30 cellular contexts compared by ENCODE assay signal in genomic region chr11:17145972-17146371, GRCh38.
DNase-seq lines count a peak whose midpoint lies in the region; ATAC-seq, FAIRE-seq and TF ChIP-seq lines count a peak whose summit lies in the region.
"Had no signal": no experiment of that assay in that cellular context is flagged by ENCODE, and none has a peak within 500 bp of the region (broad histone marks: within the 10 kb centered on the region; RNA-seq: fewer than 3 reads in every experiment).

No MANE protein-coding gene starts in this region.

- CTCF ChIA-PET in OCI-LY7 (lab: Charles Lee; ENCODE audit: unreplicated experiment) = no interaction called here

- no peak for ATAC-seq in pancreas
- ATAC-seq: activated T-cell treated with anti-CD3 and anti-CD28 coated beads, Interleukin-2, amount 50 U/mL, for 72 hours; CD8-positive, alpha-beta T cell; heart left ventricle; natural killer cell; stimulated activated naive CD8-positive, alpha-beta T cell treated with anti-CD3 and anti-CD28 coated beads, Interleukin-15, amount 100 ng/mL, for 72 hours had no signal

- peaks cover 37% of the 10 kb centered on the region for H3K36me3 Mint-ChIP-seq in activated CD4-positive, alpha-beta T cell treated with anti-CD3 and anti-CD28 coated beads, Interleukin-2, amount 10 ng/mL, durations not matched to agents 24 days and 14 days (ENCODE audit: low read depth)

- H3K27ac ChIP-seq in pancreas = no peak overlapping the region
- no peak overlapping the region for H3K27ac ChIP-seq in OCI-LY7 (ENCODE audit: low read depth, low read length, poor library complexity, severe bottlenecking)
- H3K27ac ChIP-seq in adrenal gland = no peak overlapping the region
- H3K27ac ChIP-seq: heart left ventricle, RWPE1, thyroid gland had no signal

- peak overlapping the region; percentile 53 for H3K27ac Mint-ChIP-seq in activated CD4-positive, alpha-beta T cell treated with anti-CD3 and anti-CD28 coated beads, Interleukin-2, amount 10 ng/mL, durations not matched to agents 24 days and 14 days
- H3K27ac Mint-ChIP-seq: activated naive CD4-positive, alpha-beta T cell treated with anti-CD3 and anti-CD28 coated beads for 36 hours; activated T-cell treated with anti-CD3 and anti-CD28 coated beads, Interleukin-2, amount 50 U/mL, for 72 hours; CD8-positive, alpha-beta T cell; IgD-negative memory B cell; natural killer cell; stimulated activated naive CD8-positive, alpha-beta T cell treated with anti-CD3 and anti-CD28 coated beads, Interleukin-15, amount 100 ng/mL, for 72 hours; T-helper 1 cell treated with Interleukin-12 subunit alpha and Interleukin-12 subunit beta and Interleukin-4 antibody, amounts not matched to agents 30 μg/mL and 1 μg/mL, for 36 hours had no signal

- H3K9me3 ChIP-seq in pancreas (no peaks in the 10 kb centered on the region), OCI-LY7 (ENCODE audit: low read length) (no peaks in the 10 kb centered on the region), adrenal gland (replicated peaks in 1 of 3) (no peaks in the 10 kb centered on the region)
- H3K9me3 ChIP-seq: heart left ventricle, thyroid gland had no signal

- H3K79me2 ChIP-seq in OCI-LY7 (ENCODE audit: insufficient read depth, low read depth, low read length) = no peaks in the 10 kb centered on the region

- peaks cover 4% of the 10 kb centered on the region for H3K9me3 Mint-ChIP-seq in activated CD4-positive, alpha-beta T cell treated with anti-CD3 and anti-CD28 coated beads, Interleukin-2, amount 10 ng/mL, durations not matched to agents 24 days and 14 days
- H3K9me3 Mint-ChIP-seq: activated naive CD4-positive, alpha-beta T cell treated with anti-CD3 and anti-CD28 coated beads for 36 hours; activated T-cell treated with anti-CD3 and anti-CD28 coated beads, Interleukin-2, amount 50 U/mL, for 72 hours; CD8-positive, alpha-beta T cell; IgD-negative memory B cell; natural killer cell; stimulated activated naive CD8-positive, alpha-beta T cell treated with anti-CD3 and anti-CD28 coated beads, Interleukin-15, amount 100 ng/mL, for 72 hours; T-helper 1 cell treated with Interleukin-12 subunit alpha and Interleukin-12 subunit beta and Interleukin-4 antibody, amounts not matched to agents 30 μg/mL and 1 μg/mL, for 36 hours had no signal

- no peaks in the 10 kb centered on the region for H3K27me3 Mint-ChIP-seq in activated CD4-positive, alpha-beta T cell treated with anti-CD3 and anti-CD28 coated beads, Interleukin-2, amount 10 ng/mL, durations not matched to agents 24 days and 14 days
- H3K27me3 Mint-ChIP-seq: IgD-negative memory B cell; stimulated activated naive CD8-positive, alpha-beta T cell treated with anti-CD3 and anti-CD28 coated beads, Interleukin-15, amount 100 ng/mL, for 72 hours had no signal

- no TSS peak for BruUV-seq in OCI-LY7 (replicated peaks; lab: Mats Ljungman, UMichigan)

- H3K4me1 Mint-ChIP-seq in activated CD4-positive, alpha-beta T cell treated with anti-CD3 and anti-CD28 coated beads, Interleukin-2, amount 10 ng/mL, durations not matched to agents 24 days and 14 days = peaks cover 13% of the 10 kb centered on the region

- TF ChIP-seq CTCF in bronchial epithelial cell (IDR thresholded peaks at IDR 0.05; ENCODE audit: insufficient read depth, low read length, severe bottlenecking) (no peak), pancreas (IDR thresholded peaks at IDR 0.05) (no peak), OCI-LY7 (conservative IDR thresholded peaks at IDR 0.05; ENCODE audit: low read length) (no peak), adrenal gland (IDR thresholded peaks at IDR 0.05) (no peak)

- H3K27me3 ChIP-seq in bronchial epithelial cell (ENCODE audit: control insufficient read depth, insufficient read depth, low read length) = no peaks in the 10 kb centered on the region
- no peaks in the 10 kb centered on the region for H3K27me3 ChIP-seq in pancreas
- no peaks in the 10 kb centered on the region for H3K27me3 ChIP-seq in adrenal gland
- H3K27me3 ChIP-seq: heart left ventricle, thyroid gland had no signal

- POLR2A ChIA-PET in OCI-LY7 (lab: Charles Lee) = no interaction called here

- H3K4me2 ChIP-seq in OCI-LY7 (ENCODE audit: low read length) = no peak overlapping the region

- DNase-seq in activated CD4-positive, alpha-beta T cell treated with anti-CD3 and anti-CD28 coated beads, Interleukin-2, amount 10 ng/mL, durations not matched to agents 24 days and 14 days = no peak
- no peak for DNase-seq in activated CD4-positive, alpha-beta T cell treated with anti-CD3 and anti-CD28 coated beads, Interleukin-2, amount 50 U/mL, for 1 hour
- DNase-seq in HCEC 1CT (peak; percentile 36), bronchial epithelial cell (ENCODE audit: low read depth) (peak; percentile 3), pancreas (no peak), OCI-LY7 (ENCODE audit: low spot score) (no peak), adrenal gland (no peak)
- DNase-seq in activated CD8-positive, alpha-beta memory T cell treated with anti-CD3 and anti-CD28 coated beads for 24 hours = no peak
- DNase-seq: 8988T; activated CD4-positive, alpha-beta T cell treated with anti-CD3 and anti-CD28 coated beads for 1 hour; activated naive CD4-positive, alpha-beta T cell treated with anti-CD3 and anti-CD28 coated beads for 36 hours; activated T-cell treated with anti-CD3 and anti-CD28 coated beads, Interleukin-2, amount 50 U/mL, for 72 hours; AML-193; amniotic stem cell; CD8-positive, alpha-beta T cell; DMS 273 treated with DMSO at 0.1 percent for 48 hours; effector CD8-positive, alpha-beta T cell; heart left ventricle; natural killer cell; NCI-H2081 treated with DMSO at 0.1 percent for 48 hours; NCI-H345; occipital lobe; small intestine; stimulated activated naive CD8-positive, alpha-beta T cell treated with anti-CD3 and anti-CD28 coated beads, Interleukin-15, amount 100 ng/mL, for 72 hours; thyroid gland had no signal

- FAIRE-seq in bronchial epithelial cell (lab: Jason Lieb, UNC) = no peak
- FAIRE-seq in pancreas (lab: Jason Lieb, UNC) = peak; percentile 66
- FAIRE-seq: small intestine, TTC549 had no signal

- peaks cover 1% of the 10 kb centered on the region for H3K36me3 ChIP-seq in bronchial epithelial cell (ENCODE audit: control insufficient read depth, insufficient read depth, low read length)
- no peaks in the 10 kb centered on the region for H3K36me3 ChIP-seq in pancreas
- peaks cover 64% of the 10 kb centered on the region for H3K36me3 ChIP-seq in OCI-LY7 (ENCODE audit: insufficient read depth, low read length)
- H3K36me3 ChIP-seq in adrenal gland (replicated peaks in 1 of 2) = peaks cover 0 to 22% of the 10 kb centered on the region in 2 donors

- no peak overlapping the region for H2AFZ ChIP-seq in OCI-LY7 (ENCODE audit: low read length)

- no peak for TF ChIP-seq POLR2A in adrenal gland (IDR thresholded peaks at IDR 0.05)

- H3K4me3 Mint-ChIP-seq in activated CD4-positive, alpha-beta T cell treated with anti-CD3 and anti-CD28 coated beads, Interleukin-2, amount 10 ng/mL, durations not matched to agents 24 days and 14 days = no peak overlapping the region
- H3K4me3 Mint-ChIP-seq: activated naive CD4-positive, alpha-beta T cell treated with anti-CD3 and anti-CD28 coated beads for 36 hours; activated T-cell treated with anti-CD3 and anti-CD28 coated beads, Interleukin-2, amount 50 U/mL, for 72 hours; CD8-positive, alpha-beta T cell; IgD-negative memory B cell; natural killer cell; stimulated activated naive CD8-positive, alpha-beta T cell treated with anti-CD3 and anti-CD28 coated beads, Interleukin-15, amount 100 ng/mL, for 72 hours; T-helper 1 cell treated with Interleukin-12 subunit alpha and Interleukin-12 subunit beta and Interleukin-4 antibody, amounts not matched to agents 30 μg/mL and 1 μg/mL, for 36 hours had no signal

- no peaks in the 10 kb centered on the region for H4K20me1 ChIP-seq in OCI-LY7 (ENCODE audit: insufficient read depth, low read length)

- intact Hi-C loops in activated CD4-positive, alpha-beta T cell treated with anti-CD3 and anti-CD28 coated beads, Interleukin-2, amount 10 ng/mL, durations not matched to agents 24 days and 14 days (cut with micrococcal nuclease) = loop anchor here (5.0 kb wide), 3 partner anchors 61 to 244 kb away; partner anchors contain the start of genes PIK3C2A and RPS13
- intact Hi-C loops in pancreas (cut with DNase I) (no loop called here), OCI-LY7 (cut with micrococcal nuclease; ENCODE audit: unreplicated experiment) (no loop called here), adrenal gland (cut with DNase I) (loop anchor here in 1 of 2 donors (10.0 kb wide), 1 partner anchor 69 kb away; no protein-coding TSS in a partner anchor)

- H3K4me3 ChIP-seq in bronchial epithelial cell (ENCODE audit: low read depth, low read length) (no peak overlapping the region), pancreas (no peak overlapping the region), OCI-LY7 (ENCODE audit: low read depth, low read length, poor library complexity, severe bottlenecking) (no peak overlapping the region), adrenal gland (no peak overlapping the region)
- H3K4me3 ChIP-seq: heart left ventricle, lung, thyroid gland had no signal

- H3K4me1 ChIP-seq in pancreas = no peaks in the 10 kb centered on the region
- H3K4me1 ChIP-seq in OCI-LY7 (ENCODE audit: insufficient read depth, low read length, poor library complexity, severe bottlenecking) = no peaks in the 10 kb centered on the region
- H3K4me1 ChIP-seq in adrenal gland (replicated peaks in 1 of 2) = peaks cover 0 to 8% of the 10 kb centered on the region in 2 donors

- H3K9me2 ChIP-seq in OCI-LY7 (ENCODE audit: insufficient read depth, low read length) = no peaks in the 10 kb centered on the region

Comparison
In these comparisons a context has a peak if more than half of its experiments do, and no peak if none do; other contexts are left out.
1. DNase-seq: peak in HCEC 1CT (single experiment) and bronchial epithelial cell (single experiment); none in activated CD4-positive, alpha-beta T cell treated with anti-CD3 and anti-CD28 coated beads, Interleukin-2, amount 10 ng/mL, durations not matched to agents 24 days and 14 days (single experiment), activated CD4-positive, alpha-beta T cell treated with anti-CD3 and anti-CD28 coated beads, Interleukin-2, amount 50 U/mL, for 1 hour (single experiment), pancreas (0 of 6), OCI-LY7 (single experiment), activated CD8-positive, alpha-beta memory T cell treated with anti-CD3 and anti-CD28 coated beads for 24 hours (single experiment) and adrenal gland (0 of 7).